Comparison of ENCODE assay signal across 21 cellular contexts in the genomic region with DNA sequence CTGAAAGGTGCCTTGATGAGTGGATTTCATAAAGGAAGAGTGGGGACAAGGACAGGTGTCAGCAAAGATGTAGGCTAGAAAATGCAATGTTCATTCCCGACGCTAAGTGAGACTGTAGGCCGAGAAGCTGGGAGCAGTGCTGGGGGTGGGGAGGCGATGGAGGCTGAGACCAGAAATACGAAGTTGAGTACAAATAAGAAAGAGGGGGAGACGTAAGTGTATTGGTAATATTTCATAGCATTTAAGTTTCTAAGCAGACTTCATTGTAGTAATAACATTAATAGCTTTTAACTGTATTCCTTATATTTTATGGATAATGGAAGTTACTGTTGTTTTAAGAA.
"Had no signal": no experiment of that assay in that cellular context is flagged by ENCODE, and none has a peak within 500 bp of the region (broad histone marks: within the 10 kb centered on the region; RNA-seq: fewer than 3 reads in every experiment).

No MANE protein-coding gene starts in this region.

- H3K4me3 ChIP-seq: stomach, suprapubic skin, testis, thoracic aorta, thyroid gland, tibial artery, tibial nerve, transverse colon, upper lobe of left lung, upper lobe of right lung, uterus, vagina had no signal

- H3K27ac ChIP-seq: stomach, suprapubic skin, testis, thoracic aorta, thyroid gland, tibial artery, tibial nerve, transverse colon, upper lobe of left lung, upper lobe of right lung, uterus, vagina had no signal

- H3K9me3 Mint-ChIP-seq: stimulated activated effector memory CD8-positive, alpha-beta T cell treated with anti-CD3 and anti-CD28 coated beads, Interleukin-12 subunit alpha, Interleukin-12 subunit beta, amount 100 ng/mL, for 72 hours; stimulated activated memory B cell treated with anti-CD40 and anti-IgM and Interleukin-4, amounts not matched to agents 10 μg/mL and 1 μg/mL and 100 μg/mL, for 72 hours; stimulated activated naive B cell treated with anti-CD40 and anti-IgM and Interleukin-4, amounts not matched to agents 10 μg/mL and 1 μg/mL and 100 μg/mL, for 72 hours; stimulated activated naive CD8-positive, alpha-beta T cell treated with anti-CD3 and anti-CD28 coated beads, Interleukin-15, amount 100 ng/mL, for 72 hours; stimulated activated naive CD8-positive, alpha-beta T cell treated with anti-CD3 and anti-CD28 coated beads, Interleukin-15, Interleukin-2, amounts not matched to agents 100 ng/mL and 50 ng/mL, for 24 hours; type B pancreatic cell had no signal

- H3K36me3 ChIP-seq: suprapubic skin, thoracic aorta, thyroid gland, tibial artery, transverse colon, upper lobe of left lung, upper lobe of right lung, uterus, vagina had no signal

- DNase-seq: stimulated activated CD4-positive, alpha-beta T cell treated with anti-CD3 and anti-CD28 coated beads, Interleukin-2, amount 100 ng/mL, for 48 hours; stimulated activated CD8-positive, alpha-beta memory T cell treated with anti-CD3 and anti-CD28 coated beads, Interleukin-4, amount 100 ng/mL, for 48 hours; stimulated activated naive CD8-positive, alpha-beta T cell treated with anti-CD3 and anti-CD28 coated beads, Interleukin-15, amount 100 ng/mL, for 72 hours; stimulated activated naive CD8-positive, alpha-beta T cell treated with anti-CD3 and anti-CD28 coated beads, Interleukin-15, Interleukin-2, amounts not matched to agents 100 U/mL and 50 U/mL, for 24 hours had no signal

- ATAC-seq: stimulated activated effector memory CD8-positive, alpha-beta T cell treated with anti-CD3 and anti-CD28 coated beads, Interleukin-12 subunit alpha, Interleukin-12 subunit beta, amount 100 ng/mL, for 72 hours; stimulated activated memory B cell treated with anti-CD40 and anti-IgM and Interleukin-4, amounts not matched to agents 10 μg/mL and 1 μg/mL and 100 μg/mL, for 72 hours; stimulated activated naive B cell treated with anti-CD40 and anti-IgM and Interleukin-4, amounts not matched to agents 10 μg/mL and 1 μg/mL and 100 μg/mL, for 72 hours; stimulated activated naive CD8-positive, alpha-beta T cell treated with anti-CD3 and anti-CD28 coated beads, Interleukin-15, amount 100 ng/mL, for 72 hours; stimulated activated naive CD8-positive, alpha-beta T cell treated with anti-CD3 and anti-CD28 coated beads, Interleukin-15, Interleukin-2, amounts not matched to agents 100 U/mL and 50 U/mL, for 24 hours had no signal

- H3K4me3 Mint-ChIP-seq: stimulated activated effector memory CD8-positive, alpha-beta T cell treated with anti-CD3 and anti-CD28 coated beads, Interleukin-12 subunit alpha, Interleukin-12 subunit beta, amount 100 ng/mL, for 72 hours; stimulated activated memory B cell treated with anti-CD40 and anti-IgM and Interleukin-4, amounts not matched to agents 10 μg/mL and 1 μg/mL and 100 μg/mL, for 72 hours; stimulated activated naive B cell treated with anti-CD40 and anti-IgM and Interleukin-4, amounts not matched to agents 10 μg/mL and 1 μg/mL and 100 μg/mL, for 72 hours; stimulated activated naive CD8-positive, alpha-beta T cell treated with anti-CD3 and anti-CD28 coated beads, Interleukin-15, amount 100 ng/mL, for 72 hours; stimulated activated naive CD8-positive, alpha-beta T cell treated with anti-CD3 and anti-CD28 coated beads, Interleukin-15, Interleukin-2, amounts not matched to agents 100 ng/mL and 50 ng/mL, for 24 hours; type B pancreatic cell had no signal

- H3K27ac Mint-ChIP-seq: stimulated activated memory B cell treated with anti-CD40 and anti-IgM and Interleukin-4, amounts not matched to agents 10 μg/mL and 1 μg/mL and 100 μg/mL, for 72 hours; stimulated activated naive B cell treated with anti-CD40 and anti-IgM and Interleukin-4, amounts not matched to agents 10 μg/mL and 1 μg/mL and 100 μg/mL, for 72 hours; stimulated activated naive CD8-positive, alpha-beta T cell treated with anti-CD3 and anti-CD28 coated beads, Interleukin-15, amount 100 ng/mL, for 72 hours; stimulated activated naive CD8-positive, alpha-beta T cell treated with anti-CD3 and anti-CD28 coated beads, Interleukin-15, Interleukin-2, amounts not matched to agents 100 ng/mL and 50 ng/mL, for 24 hours; type B pancreatic cell had no signal

- H3K4me1 Mint-ChIP-seq: stimulated activated naive CD8-positive, alpha-beta T cell treated with anti-CD3 and anti-CD28 coated beads, Interleukin-15, amount 100 ng/mL, for 72 hours had no signal

- H3K27me3 Mint-ChIP-seq: stimulated activated memory B cell treated with anti-CD40 and anti-IgM and Interleukin-4, amounts not matched to agents 10 μg/mL and 1 μg/mL and 100 μg/mL, for 72 hours; stimulated activated naive B cell treated with anti-CD40 and anti-IgM and Interleukin-4, amounts not matched to agents 10 μg/mL and 1 μg/mL and 100 μg/mL, for 72 hours; stimulated activated naive CD8-positive, alpha-beta T cell treated with anti-CD3 and anti-CD28 coated beads, Interleukin-15, amount 100 ng/mL, for 72 hours; stimulated activated naive CD8-positive, alpha-beta T cell treated with anti-CD3 and anti-CD28 coated beads, Interleukin-15, Interleukin-2, amounts not matched to agents 100 ng/mL and 50 ng/mL, for 24 hours; type B pancreatic cell had no signal

- H3K9me3 ChIP-seq: stomach, suprapubic skin, testis, thoracic aorta, thyroid gland, tibial artery, tibial nerve, transverse colon, upper lobe of left lung, upper lobe of right lung, uterus, vagina had no signal

- H3K27me3 ChIP-seq: stomach, suprapubic skin, testis, thyroid gland, tibial artery, tibial nerve, transverse colon, upper lobe of left lung, upper lobe of right lung, uterus, vagina had no signal

- H3K4me1 ChIP-seq: testis, tibial artery, tibial nerve, upper lobe of right lung, uterus, vagina had no signal
